Comparison of ENCODE assay signal across 8 cellular contexts in genomic region chr1:172826096-172826741, GRCh38.
DNase-seq lines count a peak whose midpoint lies in the region; ATAC-seq, FAIRE-seq and TF ChIP-seq lines count a peak whose summit lies in the region.

No MANE protein-coding gene starts in this region.

- POLR2A ChIA-PET in HEK293 (lab: Yijun Ruan, JAX), result interaction anchor here (1.1 kb wide), 1 partner anchor 376 kb away, joined by 3 read pairs; no protein-coding TSS in a partner anchor

- H3K36me3 ChIP-seq in HEK293 (ENCODE audit: control insufficient read depth in 2 of 2, insufficient read depth in 1 of 2, low read length in 2 of 2) (no peaks in the 10 kb centered on the region), endocrine pancreas (ENCODE audit: control insufficient read depth, insufficient read depth, low read length) (no peaks in the 10 kb centered on the region), vagina (no peaks in the 10 kb centered on the region)

- H3K27me3 ChIP-seq in endocrine pancreas (ENCODE audit: control insufficient read depth, insufficient read depth, low read length) (no peaks in the 10 kb centered on the region), vagina (no peaks in the 10 kb centered on the region)

- no peak for TF ChIP-seq POLR2A in vagina (IDR thresholded peaks at IDR 0.05)

- intact Hi-C loops in vagina (cut with DNase I), result loop anchor here (5.0 kb wide), 1 partner anchor 371 kb away; no protein-coding TSS in a partner anchor

- peak overlapping the region; percentile 20 for H3K9ac ChIP-seq in endocrine pancreas (ENCODE audit: control insufficient read depth, insufficient read depth, low read length)

- H3K4me1 ChIP-seq in HEK293 (ENCODE audit: control insufficient read depth, insufficient read depth, low read length) (no peaks in the 10 kb centered on the region), endocrine pancreas (ENCODE audit: control insufficient read depth, insufficient read depth, low read length) (no peaks in the 10 kb centered on the region), vagina (peaks cover 8% of the 10 kb centered on the region)

- no peak for ATAC-seq in GM21528 (IDR thresholded peaks at IDR 0.05; ENCODE audit: low FRiP score, unreplicated experiment)

- DNase-seq in DMS153 treated with DMSO at 0.1 percent for 48 hours (lab: John Stamatoyannopoulos, UW; ENCODE audit: unreplicated experiment) (peak; percentile 31), RCC 7860 (ENCODE audit: low spot score) (peak; percentile 58), midbrain (lab: John Stamatoyannopoulos, UW) (peak; percentile 37), vagina (ENCODE audit: extremely low spot score in 2 of 2) (no peak), T-helper 9 cell (no peak)

- H3K4me3 ChIP-seq in HEK293 (ENCODE audit: low read depth, low read length), result no peak overlapping the region
- peak overlapping the region; percentile 57 for H3K4me3 ChIP-seq in endocrine pancreas (ENCODE audit: control insufficient read depth, insufficient read depth, low read length)
- H3K4me3 ChIP-seq in vagina, result peak overlapping the region; percentile 16 to 21

- CTCF ChIA-PET in HEK293 (lab: Yijun Ruan, JAX), result interaction anchor here (0.5 to 8.5 kb wide), 25 partner anchors 9 to 1602 kb away, joined by 3 to 159 read pairs (median 3); no protein-coding TSS in a partner anchor

- H3K9me3 ChIP-seq in HEK293 (ENCODE audit: control insufficient read depth, insufficient read depth, low read depth, low read length) (no peaks in the 10 kb centered on the region), endocrine pancreas (ENCODE audit: control insufficient read depth, low read length) (no peaks in the 10 kb centered on the region), vagina (no peaks in the 10 kb centered on the region)

- TF ChIP-seq CTCF in HEK293 (tag by site-specific recombination; IDR thresholded peaks at IDR 0.05), result peak; percentile 35
- TF ChIP-seq CTCF in vagina (IDR thresholded peaks at IDR 0.05), result peak; percentile 30 to 76 (median 34)

- H3K27ac ChIP-seq in HEK293 (ENCODE audit: extremely low read depth, low read depth, low read length), result no peak overlapping the region
- peak overlapping the region; percentile 66 for H3K27ac ChIP-seq in vagina

- FAIRE-seq in RCC 7860 (lab: Jason Lieb, UNC), result peak; percentile 77

TF ChIP-seq in HEK293, 187 proteins besides CTCF, POLR2A, EP300 and RAD21:
- TF ChIP-seq ZNF837 (tag by site-specific recombination; IDR thresholded peaks at IDR 0.05), result no peak
- no peak for TF ChIP-seq HOXA7 (CRISPR knock-in tag; IDR thresholded peaks at IDR 0.05; ENCODE audit: borderline replicate concordance)
- no peak for TF ChIP-seq ZNF214 (tag by site-specific recombination; IDR thresholded peaks at IDR 0.05; ENCODE audit: borderline replicate concordance)
- no peak for TF ChIP-seq RBAK (tag by site-specific recombination; IDR thresholded peaks at IDR 0.05)
- no peak for TF ChIP-seq ZNF768 (tag by site-specific recombination; IDR thresholded peaks at IDR 0.05)
- no peak for TF ChIP-seq ZNF48 (tag by site-specific recombination; IDR thresholded peaks at IDR 0.05)
- TF ChIP-seq ZNF518A (tag by site-specific recombination; conservative IDR thresholded peaks at IDR 0.05; ENCODE audit: low read depth), result 0 out of 2 replicates have a peak, but pooled peaks have one; percentile 40
- no peak for TF ChIP-seq ZNF394 (tag by site-specific recombination; IDR thresholded peaks at IDR 0.05; ENCODE audit: borderline replicate concordance)
- no peak for TF ChIP-seq GLI2 (tag by site-specific recombination; IDR thresholded peaks at IDR 0.05; ENCODE audit: borderline replicate concordance, low read depth)
- 0 out of 2 replicates have a peak, but pooled peaks have one; percentile 16 for TF ChIP-seq ZNF692 (tag by site-specific recombination; IDR thresholded peaks at IDR 0.05)
- no peak for TF ChIP-seq AEBP2 (tag by site-specific recombination; IDR thresholded peaks at IDR 0.05; ENCODE audit: borderline replicate concordance)
- no peak for TF ChIP-seq YY1 (tag by site-specific recombination; IDR thresholded peaks at IDR 0.05)
- no peak for TF ChIP-seq SP3 (tag by site-specific recombination; IDR thresholded peaks at IDR 0.05)
- TF ChIP-seq BCL11A (tag by site-specific recombination; IDR thresholded peaks at IDR 0.05; ENCODE audit: low read depth), result no peak
- TF ChIP-seq ZBTB20 (tag by site-specific recombination; IDR thresholded peaks at IDR 0.05), result peak; percentile 81
- TF ChIP-seq ZNF37A (tag by site-specific recombination; IDR thresholded peaks at IDR 0.05), result no peak
- no peak for TF ChIP-seq ZNF792 (tag by site-specific recombination; IDR thresholded peaks at IDR 0.05)
- TF ChIP-seq ZNF654 (tag by site-specific recombination; IDR thresholded peaks at IDR 0.05; ENCODE audit: low read depth), result peak; percentile 77
- TF ChIP-seq EGR2 (tag by site-specific recombination; IDR thresholded peaks at IDR 0.05; ENCODE audit: low read depth), result no peak
- no peak for TF ChIP-seq ZNF624 (tag by site-specific recombination; IDR thresholded peaks at IDR 0.05)

Comparison
In these comparisons a context has a peak if more than half of its experiments do, and no peak if none do; other contexts are left out.
1. DNase-seq: peak in DMS153 treated with DMSO at 0.1 percent for 48 hours (single experiment), RCC 7860 (single experiment) and midbrain (single experiment); none in vagina (0 of 2) and T-helper 9 cell (single experiment).